Comparison of ENCODE assay signal across 13 cellular contexts in the genomic region with DNA sequence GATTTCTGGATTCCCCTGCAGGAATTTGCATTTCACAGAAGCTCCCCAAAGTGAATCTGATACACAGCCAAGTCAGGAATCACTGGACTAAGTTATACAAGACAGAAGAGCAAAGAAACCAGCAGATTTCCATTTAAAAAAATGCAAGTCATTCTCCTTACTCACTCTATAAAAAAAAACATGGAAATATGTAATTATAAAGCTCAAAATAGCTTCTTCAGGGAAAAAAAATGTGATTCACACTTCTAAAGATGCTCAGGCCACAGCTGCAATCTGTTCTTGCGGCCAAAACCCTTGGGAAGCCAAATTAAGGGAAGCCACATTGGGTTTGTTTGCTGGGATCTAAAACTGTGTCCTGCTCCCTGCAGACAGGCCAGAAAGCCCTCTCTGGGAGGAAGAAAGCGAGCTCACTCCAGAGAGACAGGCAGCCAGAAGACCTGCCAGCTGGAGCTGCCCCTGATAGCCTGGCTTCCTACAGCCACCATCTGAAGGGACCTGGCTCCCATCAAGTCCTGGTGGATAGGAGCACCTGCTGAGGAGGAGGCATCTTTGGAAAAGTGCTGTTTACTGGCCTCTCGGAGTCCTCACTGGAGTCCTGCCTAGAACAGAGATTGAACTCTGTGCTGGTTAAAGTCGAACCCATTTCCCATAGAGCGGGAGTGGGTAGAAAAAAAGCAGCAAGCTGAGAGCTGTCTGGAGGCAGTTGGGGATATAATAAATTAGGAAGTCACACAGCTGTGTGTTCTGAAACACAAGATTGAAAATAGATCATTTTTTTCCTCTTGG.
DNase-seq lines count a peak whose midpoint lies in the region; FAIRE-seq and TF ChIP-seq lines count a peak whose summit lies in the region.
"Had no signal": no experiment of that assay in that cellular context is flagged by ENCODE, and none has a peak within 500 bp of the region (broad histone marks: within the 10 kb centered on the region; RNA-seq: fewer than 3 reads in every experiment).

No MANE protein-coding gene starts in this region.

- FAIRE-seq in kidney (lab: Jason Lieb, UNC) = no peak
- FAIRE-seq: small intestine had no signal

- H3K9ac ChIP-seq in kidney (ENCODE audit: low read length in 2 of 2) = no peak overlapping the region

- H3K36me3 ChIP-seq in kidney (ENCODE audit: control insufficient read depth in 1 of 2, insufficient read depth in 2 of 2, low read length in 2 of 2) (no peaks in the 10 kb centered on the region), suprapubic skin (no peaks in the 10 kb centered on the region), A673 (ENCODE audit: insufficient read depth, low read length, poor library complexity, severe bottlenecking) (no peaks in the 10 kb centered on the region)

- no peak for TF ChIP-seq EP300 in suprapubic skin (IDR thresholded peaks at IDR 0.05)

- WGBS in suprapubic skin = 60% methylated on average over 5 of the region's 5 CpGs

- CTCF ChIA-PET in A673 (lab: Charles Lee) = no interaction called here

- TF ChIP-seq CTCF in choroid plexus epithelial cell (conservative IDR thresholded peaks at IDR 0.05; ENCODE audit: low read depth, low read length) (no peak), kidney (IDR thresholded peaks at IDR 0.05; ENCODE audit: borderline replicate concordance, extremely low read depth, insufficient read depth) (no peak), suprapubic skin (IDR thresholded peaks at IDR 0.05) (no peak), GM20000 (IDR thresholded peaks at IDR 0.05; ENCODE audit: extremely low read depth, missing control alignments) (no peak), A673 (conservative IDR thresholded peaks at IDR 0.05; ENCODE audit: low read depth, low read length) (no peak)

- POLR2A ChIA-PET in A673 (lab: Charles Lee; ENCODE audit: low non-redundant PET) = no interaction called here

- intact Hi-C loops in kidney (cut with DNase I) (no loop called here), A673 (cut with micrococcal nuclease; ENCODE audit: unreplicated experiment) (no loop called here)

- H3K4me3 ChIP-seq in choroid plexus epithelial cell (ENCODE audit: low read depth, low read length) (no peak overlapping the region), kidney (ENCODE audit: low read length in 2 of 2) (no peak overlapping the region), suprapubic skin (no peak overlapping the region), A673 (ENCODE audit: low read depth, low read length, poor library complexity, severe bottlenecking) (no peak overlapping the region)

- no peak for TF ChIP-seq POLR2A in suprapubic skin (IDR thresholded peaks at IDR 0.05)

- H3K27ac ChIP-seq in kidney (ENCODE audit: low read depth in 2 of 2, low read length in 2 of 2) (peak overlapping the region in 1 of 2 donors; percentile 28), suprapubic skin (peak overlapping the region; percentile 54), A673 (ENCODE audit: low read depth, low read length, poor library complexity, severe bottlenecking) (no peak overlapping the region)
- H3K27ac ChIP-seq: VCaP had no signal

- H3K27me3 ChIP-seq in suprapubic skin = no peaks in the 10 kb centered on the region
- H3K27me3 ChIP-seq in A673 (replicated peaks; ENCODE audit: insufficient read depth, low read depth, low read length, poor library complexity) = no peaks in the 10 kb centered on the region

- H3K9me3 ChIP-seq in kidney (ENCODE audit: control insufficient read depth in 1 of 2, low read length in 2 of 2) (no peaks in the 10 kb centered on the region), suprapubic skin (no peaks in the 10 kb centered on the region), A673 (ENCODE audit: low read depth, low read length, poor library complexity, severe bottlenecking) (no peaks in the 10 kb centered on the region)

- no peaks in the 10 kb centered on the region for H3K4me1 ChIP-seq in kidney (ENCODE audit: control insufficient read depth in 1 of 2, insufficient read depth in 1 of 2, low read depth in 1 of 2, low read length in 2 of 2)
- H3K4me1 ChIP-seq in suprapubic skin = peaks cover 4% of the 10 kb centered on the region
- H3K4me1 ChIP-seq in A673 (ENCODE audit: insufficient read depth, low read length, poor library complexity, severe bottlenecking) = no peaks in the 10 kb centered on the region

- peak; percentile 30 for DNase-seq in HS-27A (ENCODE audit: low read depth)
- peak; percentile 27 for DNase-seq in choroid plexus epithelial cell (ENCODE audit: low read depth)
- peak; percentile 62 for DNase-seq in kidney
- DNase-seq in suprapubic skin (ENCODE audit: low spot score in 2 of 2) = no peak
- no peak for DNase-seq in GM20000 (ENCODE audit: low spot score)
- DNase-seq in A673 (ENCODE audit: low spot score) = no peak
- DNase-seq in NCI-H2196 treated with DMSO at 0.1 percent for 48 hours (lab: John Stamatoyannopoulos, UW; ENCODE audit: unreplicated experiment) = no peak
- DNase-seq in SW 1271 (lab: John Stamatoyannopoulos, UW) = no peak
- DNase-seq: activated effector memory CD4-positive, alpha-beta T cell treated with Interleukin-2 at 50 U/mL for 16 hours; NCI-H2029 treated with DMSO at 0.1 percent for 48 hours; small intestine; stimulated activated naive CD4-positive, alpha-beta T cell had no signal

- no TSS peak for BruUV-seq in A673 (replicated peaks; lab: Mats Ljungman, UMichigan)

Comparison
In these comparisons a context has a peak if more than half of its experiments do, and no peak if none do; other contexts are left out.
1. DNase-seq: peak in HS-27A (single experiment), choroid plexus epithelial cell (single experiment) and kidney (single experiment); none in suprapubic skin (0 of 2), GM20000 (single experiment), A673 (single experiment), NCI-H2196 treated with DMSO at 0.1 percent for 48 hours (single experiment) and SW 1271 (0 of 2).